ENCODE assay signal across 8 cellular contexts in genomic region chr4:76148142-76148849, GRCh38.
DNase-seq lines count a peak whose midpoint lies in the region; ATAC-seq, FAIRE-seq and TF ChIP-seq lines count a peak whose summit lies in the region.

A gene with protein sequence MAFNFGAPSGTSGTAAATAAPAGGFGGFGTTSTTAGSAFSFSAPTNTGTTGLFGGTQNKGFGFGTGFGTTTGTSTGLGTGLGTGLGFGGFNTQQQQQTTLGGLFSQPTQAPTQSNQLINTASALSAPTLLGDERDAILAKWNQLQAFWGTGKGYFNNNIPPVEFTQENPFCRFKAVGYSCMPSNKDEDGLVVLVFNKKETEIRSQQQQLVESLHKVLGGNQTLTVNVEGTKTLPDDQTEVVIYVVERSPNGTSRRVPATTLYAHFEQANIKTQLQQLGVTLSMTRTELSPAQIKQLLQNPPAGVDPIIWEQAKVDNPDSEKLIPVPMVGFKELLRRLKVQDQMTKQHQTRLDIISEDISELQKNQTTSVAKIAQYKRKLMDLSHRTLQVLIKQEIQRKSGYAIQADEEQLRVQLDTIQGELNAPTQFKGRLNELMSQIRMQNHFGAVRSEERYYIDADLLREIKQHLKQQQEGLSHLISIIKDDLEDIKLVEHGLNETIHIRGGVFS (minus strand): TSS chr4:76148397. CDS start chr4:76148374, 23 bp downstream.

- DNase-seq in AG09319 (ENCODE audit: extremely low read depth, low read depth) (peak; percentile 75), NCI-H446 treated with DMSO at 0.1 percent for 48 hours (lab: John Stamatoyannopoulos, UW) (peak; percentile 78), cerebellar cortex (ENCODE audit: low spot score) (peak; percentile 96)
- DNase-seq in stimulated activated CD4-positive, alpha-beta T cell treated with anti-CD3 and anti-CD28 coated beads, Interleukin-12 subunit alpha, Interleukin-12 subunit beta, amount 100 ng/mL, for 4 hours, result peak; percentile 93

- TF ChIP-seq CTCF in AG09319 (IDR thresholded peaks at IDR 0.05; ENCODE audit: low read depth, low read length), result no peak

- peak; percentile 5 for FAIRE-seq in islet of Langerhans (lab: Jason Lieb, UNC)

- ATAC-seq in GM19035 (IDR thresholded peaks at IDR 0.05; ENCODE audit: unreplicated experiment) (peak; percentile 99), HG03354 (IDR thresholded peaks at IDR 0.05; ENCODE audit: poor library complexity, severe bottlenecking, unreplicated experiment) (peak; percentile 99)
- ATAC-seq in activated CD4-positive, CD25-positive, alpha-beta regulatory T cell treated with anti-CD3 and anti-CD28 coated beads, Interleukin-2, amount 50 U/mL, for 24 hours, result peak; percentile 98 to 99

Comparison
In these comparisons a context has a peak if more than half of its experiments do, and no peak if none do; other contexts are left out.
1. Peak in every context shown above with its lines: DNase-seq and ATAC-seq.